Comparison of ENCODE assay signal across 9 cellular contexts in genomic region chr4:182170417-182170935, GRCh38.
"Had no signal": no experiment of that assay in that cellular context is flagged by ENCODE, and none has a peak within 500 bp of the region (broad histone marks: within the 10 kb centered on the region; RNA-seq: fewer than 3 reads in every experiment).

No MANE protein-coding gene starts in this region.

- DNase-seq: H9, HCEC 1CT, HFFc6, IMR-90, KBM-7 had no signal

- ATAC-seq: GM23338 had no signal

- H2AFZ ChIP-seq: GM23338 had no signal

- FAIRE-seq: H1, H54, HTR-8/SVneo had no signal

- H3K4me3 ChIP-seq: GM23338 had no signal

- H3K4me2 ChIP-seq: GM23338 had no signal
